ENCODE assay signal across 8 cellular contexts in genomic region chr4:21768349-21769310, GRCh38.
DNase-seq lines count a peak whose midpoint lies in the region; ATAC-seq, FAIRE-seq and TF ChIP-seq lines count a peak whose summit lies in the region.

No MANE protein-coding gene starts in this region.

- no TSS peak for BruUV-seq in PC-9 (replicated peaks; lab: Mats Ljungman, UMichigan)

- H3K36me3 ChIP-seq in PC-9 (ENCODE audit: low read depth) (no peaks in the 10 kb centered on the region), pancreas (no peaks in the 10 kb centered on the region)

- POLR2A ChIA-PET in PC-9 (lab: Charles Lee; ENCODE audit: unreplicated experiment), result no interaction called here

- H3K4me1 ChIP-seq in PC-9 (replicated peaks; ENCODE audit: insufficient read depth) (no peaks in the 10 kb centered on the region), pancreas (no peaks in the 10 kb centered on the region)

- peak; percentile 72 for ATAC-seq in GM18511 (IDR thresholded peaks at IDR 0.05; ENCODE audit: unreplicated experiment)
- ATAC-seq in HG03469 (IDR thresholded peaks at IDR 0.05; ENCODE audit: unreplicated experiment), result peak; percentile 68
- ATAC-seq in pancreas, result peak in 3 of 4 donors; percentile 68 to 82 (median 78)
- ATAC-seq in GM21528 (IDR thresholded peaks at IDR 0.05; ENCODE audit: low FRiP score, unreplicated experiment), result no peak

- DNase-seq in AML-193 (lab: John Stamatoyannopoulos, UW) (peak; percentile 27 to 29), PC-9 (no peak), epithelial cell of prostate (ENCODE audit: low read depth, low spot score) (no peak), pancreas (no peak), HK-2 (ENCODE audit: unreplicated experiment) (no peak)

- H3K4me2 ChIP-seq in PC-9, result no peak overlapping the region

- intact Hi-C loops in PC-9 (cut with micrococcal nuclease; ENCODE audit: unreplicated experiment) (loop anchor here (1.0 to 10.0 kb wide), 5 partner anchors 34 to 1350 kb away; no protein-coding TSS in a partner anchor), pancreas (cut with DNase I) (loop anchor here in 2 of 3 donors (5.0 to 10.0 kb wide), 3 partner anchors 254 to 994 kb away; no protein-coding TSS in a partner anchor)

- FAIRE-seq in pancreas (lab: Jason Lieb, UNC), result peak; percentile 86

- no peaks in the 10 kb centered on the region for H4K20me1 ChIP-seq in PC-9 (ENCODE audit: insufficient read depth)

- peak; percentile 78 for TF ChIP-seq CTCF in PC-9 (conservative IDR thresholded peaks at IDR 0.05)
- TF ChIP-seq CTCF in pancreas (IDR thresholded peaks at IDR 0.05), result peak; percentile 24 to 57 (median 41)

- H3K4me3 ChIP-seq in PC-9 (no peak overlapping the region), pancreas (no peak overlapping the region)

- H3K27ac ChIP-seq in PC-9, result no peak overlapping the region
- peak overlapping the region; percentile 85 for H3K27ac ChIP-seq in epithelial cell of prostate
- H3K27ac ChIP-seq in pancreas, result no peak overlapping the region

- no peaks in the 10 kb centered on the region for H3K79me2 ChIP-seq in PC-9 (ENCODE audit: low read depth)

- WGBS in pancreas, 2 donors, result 16 to 19% methylated on average over 6 of the region's 6 CpGs

- no peak overlapping the region for H2AFZ ChIP-seq in PC-9

- H3K9me2 ChIP-seq in PC-9 (ENCODE audit: insufficient read depth), result no peaks in the 10 kb centered on the region

- H3K27me3 ChIP-seq in PC-9 (ENCODE audit: insufficient read depth, low read depth) (no peaks in the 10 kb centered on the region), pancreas (no peaks in the 10 kb centered on the region)

- CTCF ChIA-PET in PC-9 (lab: Charles Lee), result no interaction called here

- H3K9me3 ChIP-seq in PC-9 (ENCODE audit: insufficient read depth, low read depth) (no peaks in the 10 kb centered on the region), pancreas (no peaks in the 10 kb centered on the region)

- peaks cover 5% of the 10 kb centered on the region; the same call in 1 of the 2 replicates for H3F3A ChIP-seq in PC-9 (ENCODE audit: insufficient read depth, low read depth)

Comparison
In these comparisons a context has a peak if more than half of its experiments do, and no peak if none do; other contexts are left out.
1. DNase-seq: peak in AML-193 (2 of 2); none in PC-9 (0 of 2), epithelial cell of prostate (single experiment), pancreas (0 of 6) and HK-2 (single experiment).